In genomic region chr12:57135487-57135886, GRCh38 we compare ENCODE assay signal across 1 cellular context.
A peak's percentile ranks its signal among the peaks of the same experiment; 100 is the strongest.
TF ChIP-seq lines count a peak whose summit lies in the region.

No MANE protein-coding gene starts in this region.

TF ChIP-seq in H1, 55 proteins besides CTCF, POLR2A, EP300 and RAD21:
- TF ChIP-seq CHD2 (IDR thresholded peaks at IDR 0.05; ENCODE audit: low read length) (peak; percentile 48; the same call in 1 of the 2 replicates), KDM1A (IDR thresholded peaks at IDR 0.05; ENCODE audit: borderline replicate concordance, low read length) (peak; percentile 91; the same call in 1 of the 2 replicates), ZNF274 (IDR thresholded peaks at IDR 0.05; ENCODE audit: borderline replicate concordance, extremely low read depth, low read length) (no peak), RBBP5 (IDR thresholded peaks at IDR 0.05; ENCODE audit: borderline replicate concordance, low read depth, low read length) (0 out of 2 replicates have a peak, but pooled peaks have one; percentile 22), TCF12 (IDR thresholded peaks at IDR 0.05; ENCODE audit: low read depth, low read length) (peak; percentile 83; the same call in 1 of the 2 replicates), CHD7 (IDR thresholded peaks at IDR 0.05; ENCODE audit: insufficient replicate concordance, low read length) (no peak), SIRT6 (IDR thresholded peaks at IDR 0.05; ENCODE audit: low read length) (no peak)
